Comparison of ENCODE assay signal across 9 cellular contexts in the genomic region with DNA sequence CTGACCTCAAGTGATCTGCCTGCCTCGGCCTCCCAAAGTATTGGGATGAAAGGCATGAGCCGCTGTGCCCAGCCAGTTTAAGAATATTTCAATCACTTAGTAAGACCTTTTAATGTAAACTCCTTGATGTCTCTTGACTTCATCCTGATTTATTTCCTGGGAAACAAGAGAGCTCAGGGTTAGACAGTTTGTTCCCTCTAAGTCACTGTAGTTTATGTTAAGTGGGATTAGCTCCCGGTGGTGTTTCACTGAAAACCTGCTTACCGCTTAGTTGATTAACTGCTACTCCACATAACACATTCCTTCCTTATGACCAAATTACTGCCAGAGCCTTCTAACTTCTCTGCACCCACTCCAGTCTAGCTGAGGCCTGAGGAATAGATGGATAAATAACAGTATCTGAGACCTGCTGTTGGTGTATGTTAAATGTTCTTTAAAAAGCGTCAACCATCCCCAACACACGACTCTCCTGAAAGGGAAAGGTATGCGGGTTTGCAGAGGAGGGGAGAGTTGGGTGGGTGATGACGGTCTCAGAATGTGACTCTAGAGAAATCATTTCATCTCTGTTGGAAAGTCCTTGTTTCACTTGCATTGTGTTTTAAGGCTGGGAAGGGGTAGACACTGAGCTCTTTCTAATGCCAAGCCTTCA. TPM values are rescaled to one million over a fixed set of nuclear protein-coding genes. Genes with fewer than 3 reads are reported as not detected.
DNase-seq lines count a peak whose midpoint lies in the region; ATAC-seq and TF ChIP-seq lines count a peak whose summit lies in the region.
"Had no signal": no experiment of that assay in that cellular context is flagged by ENCODE, and none has a peak within 500 bp of the region (broad histone marks: within the 10 kb centered on the region; RNA-seq: fewer than 3 reads in every experiment).

No MANE protein-coding gene starts in this region.

- CTCF ChIA-PET in Calu3 (lab: Charles Lee), result interaction anchor here (1.7 kb wide), 1 partner anchor 56 kb away, joined by 4 read pairs; no protein-coding TSS in a partner anchor
- CTCF ChIA-PET in PC-3 (lab: Charles Lee), result interaction anchor here (0.5 to 1.2 kb wide), 2 partner anchors 49 to 247 kb away, joined by 4 read pairs; partner anchors contain the start of gene CREB3L2

- TF ChIP-seq POLR2A in esophagus muscularis mucosa (IDR thresholded peaks at IDR 0.05; ENCODE audit: low read depth) (no peak), gastrocnemius medialis (IDR thresholded peaks at IDR 0.05) (no peak)

- peak overlapping the region; percentile 57 for H3K9ac ChIP-seq in PC-3 (ENCODE audit: low read length)

- no peaks in the 10 kb centered on the region for H4K20me1 ChIP-seq in PC-3 (ENCODE audit: low read length)

- peak; percentile 7 for ATAC-seq in PC-3
- no peak for ATAC-seq in HG02938 (IDR thresholded peaks at IDR 0.05; ENCODE audit: unreplicated experiment)
- ATAC-seq in gastrocnemius medialis, result no peak

- no peak for DNase-seq in Calu3
- DNase-seq in PC-3, result no peak
- no peak for DNase-seq in esophagus muscularis mucosa (ENCODE audit: extremely low spot score)
- no peak for DNase-seq in progenitor cell of endocrine pancreas (ENCODE audit: low spot score, unreplicated experiment)
- DNase-seq in gastrocnemius medialis, result no peak
- DNase-seq in NCI-H1436 treated with DMSO at 0.1 percent for 48 hours (lab: John Stamatoyannopoulos, UW), result no peak
- no peak for DNase-seq in AML-193 (lab: John Stamatoyannopoulos, UW)

- in situ Hi-C loops in gastrocnemius medialis (cut with MboI; ENCODE audit: low sequenced_read_pairs in 4 of 4), result no loop called here

- H3K36me3 ChIP-seq in PC-3 (ENCODE audit: low read depth, low read length) (no peaks in the 10 kb centered on the region; the same call in 1 of the 2 replicates), esophagus muscularis mucosa (no peaks in the 10 kb centered on the region), gastrocnemius medialis (no peaks in the 10 kb centered on the region)

- TF ChIP-seq CTCF in Calu3 (IDR thresholded peaks at IDR 0.05; ENCODE audit: unreplicated experiment) (no peak), PC-3 (conservative IDR thresholded peaks at IDR 0.05; ENCODE audit: low read depth, low read length) (no peak), esophagus muscularis mucosa (IDR thresholded peaks at IDR 0.05) (no peak), progenitor cell of endocrine pancreas (IDR thresholded peaks at IDR 0.05; ENCODE audit: unreplicated experiment) (no peak), gastrocnemius medialis (IDR thresholded peaks at IDR 0.05 in 4 of 5, conservative IDR thresholded peaks at IDR 0.05 in 1 of 5) (no peak)

- no peaks in the 10 kb centered on the region for H3K27me3 Mint-ChIP-seq in Calu3 (ENCODE audit: unreplicated experiment)
- H3K27me3 Mint-ChIP-seq in progenitor cell of endocrine pancreas, result no peaks in the 10 kb centered on the region
- H3K27me3 Mint-ChIP-seq: IgD-negative memory B cell had no signal

- H3K27ac Mint-ChIP-seq in Calu3 (ENCODE audit: unreplicated experiment) (peak overlapping the region; percentile 39), progenitor cell of endocrine pancreas (peak overlapping the region; percentile 92)
- H3K27ac Mint-ChIP-seq: IgD-negative memory B cell had no signal

- no peaks in the 10 kb centered on the region for H3F3A ChIP-seq in PC-3 (ENCODE audit: low read length, unreplicated experiment)

- H3K4me3 Mint-ChIP-seq in Calu3 (ENCODE audit: low read depth, unreplicated experiment) (peak overlapping the region; percentile 39), progenitor cell of endocrine pancreas (ENCODE audit: low read depth) (no peak overlapping the region)
- H3K4me3 Mint-ChIP-seq: IgD-negative memory B cell had no signal

- intact Hi-C loops in Calu3 (cut with micrococcal nuclease; ENCODE audit: unreplicated experiment), result no loop called here
- intact Hi-C loops in PC-3 (cut with micrococcal nuclease), result no loop called here
- intact Hi-C loops in esophagus muscularis mucosa (cut with DNase I), result no loop called here
- intact Hi-C loops in gastrocnemius medialis (cut with DNase I; ENCODE audit: low total_unique reads), result no loop called here

- H3K9me3 ChIP-seq in PC-3 (ENCODE audit: low read length), result no peaks in the 10 kb centered on the region
- H3K9me3 ChIP-seq in esophagus muscularis mucosa, result no peaks in the 10 kb centered on the region
- H3K9me3 ChIP-seq in gastrocnemius medialis, result no peaks in the 10 kb centered on the region

- TF ChIP-seq EP300 in esophagus muscularis mucosa (IDR thresholded peaks at IDR 0.05), result peak; percentile 77

- peaks cover 52% of the 10 kb centered on the region for H3K4me1 Mint-ChIP-seq in Calu3 (ENCODE audit: low read depth, unreplicated experiment)
- H3K4me1 Mint-ChIP-seq in progenitor cell of endocrine pancreas (ENCODE audit: low read depth), result peaks cover 75% of the 10 kb centered on the region

- H3K27ac ChIP-seq in PC-3 (ENCODE audit: low read length) (peak overlapping the region; percentile 92), esophagus muscularis mucosa (replicated peaks in 1 of 4) (peak overlapping the region; percentile 81 to 85 (median 82)), gastrocnemius medialis (no peak overlapping the region)

- peaks cover 6% of the 10 kb centered on the region; the same call in 1 of the 2 replicates for H3K79me2 ChIP-seq in PC-3 (ENCODE audit: low read length)

- H3K9me2 ChIP-seq in PC-3 (replicated peaks; ENCODE audit: low read length), result no peaks in the 10 kb centered on the region

- H3K4me1 ChIP-seq in PC-3 (ENCODE audit: insufficient read depth, low read length) (peaks cover 47% of the 10 kb centered on the region), esophagus muscularis mucosa (peaks cover 29 to 83% (median 70%) of the 10 kb centered on the region in 4 donors), gastrocnemius medialis (peaks cover 32 to 56% of the 10 kb centered on the region in 2 donors)

- H3K36me3 Mint-ChIP-seq in Calu3 (ENCODE audit: insufficient read depth, unreplicated experiment) (no peaks in the 10 kb centered on the region), progenitor cell of endocrine pancreas (ENCODE audit: insufficient read depth) (peaks cover 4% of the 10 kb centered on the region)

- POLR2A ChIA-PET in PC-3 (lab: Charles Lee; ENCODE audit: unreplicated experiment), result interaction anchor here (0.6 to 0.7 kb wide), 2 partner anchors 15 to 1277 kb away, joined by 5 to 6 read pairs; no protein-coding TSS in a partner anchor

- H3K4me2 ChIP-seq in PC-3 (ENCODE audit: low read length), result peak overlapping the region; percentile 72

- H3K27me3 ChIP-seq in PC-3 (ENCODE audit: low read length) (no peaks in the 10 kb centered on the region), esophagus muscularis mucosa (no peaks in the 10 kb centered on the region), gastrocnemius medialis (no peaks in the 10 kb centered on the region)

- no peaks in the 10 kb centered on the region for H3K9me3 Mint-ChIP-seq in Calu3 (ENCODE audit: low read depth, unreplicated experiment)
- H3K9me3 Mint-ChIP-seq in progenitor cell of endocrine pancreas (ENCODE audit: low read depth), result no peaks in the 10 kb centered on the region
- H3K9me3 Mint-ChIP-seq: IgD-negative memory B cell had no signal

- BruUV-seq in Calu3 (replicated peaks; lab: Mats Ljungman, UMichigan) (no TSS peak), PC-3 (replicated peaks; lab: Mats Ljungman, UMichigan) (no TSS peak)

- 33% methylated on average over 8 of the region's 8 CpGs for WGBS in esophagus muscularis mucosa

- H2AFZ ChIP-seq in PC-3 (ENCODE audit: low read length), result no peak overlapping the region

- H3K4me3 ChIP-seq in PC-3 (ENCODE audit: low read length) (peak overlapping the region; percentile 25; the same call in 1 of the 2 replicates), esophagus muscularis mucosa (no peak overlapping the region), gastrocnemius medialis (no peak overlapping the region)

RNA-seq across cellular contexts. Expression of gene CREB3L2, which starts 48.7 kb away (rescaled TPM):
- total RNA-seq in Calu3 (2022), result 34.5 and 39.9 TPM in 2 replicates
- 9.3 and 18.1 TPM in 2 replicates for total RNA-seq in PC-3 (2014; rRNA removed)
- 10 to 100 TPM; 29.2 to 43.4 (median 37.1) TPM for total RNA-seq in esophagus muscularis mucosa
- total RNA-seq in progenitor cell of endocrine pancreas, result 65.9 and 66.9 TPM in 2 replicates
- total RNA-seq in gastrocnemius medialis, result 10 to 100 TPM in 1 of 4 donors, 1 to 10 TPM in 3; 2.8 to 12.0 (median 5.4) TPM

Comparison
In these comparisons a context has a peak if more than half of its experiments do, and no peak if none do; other contexts are left out.
1. H3K27ac ChIP-seq: peak in PC-3 (single experiment) and esophagus muscularis mucosa (4 of 4); none in gastrocnemius medialis (0 of 4).